In genomic region chr5:100855295-100855694, GRCh38 we compare ENCODE assay signal across 1 cellular context.
TF ChIP-seq lines count a peak whose summit lies in the region.

No MANE protein-coding gene starts in this region.

TF ChIP-seq in HepG2, 621 proteins besides CTCF, POLR2A, EP300 and RAD21:
- TF ChIP-seq, protein P1, sequence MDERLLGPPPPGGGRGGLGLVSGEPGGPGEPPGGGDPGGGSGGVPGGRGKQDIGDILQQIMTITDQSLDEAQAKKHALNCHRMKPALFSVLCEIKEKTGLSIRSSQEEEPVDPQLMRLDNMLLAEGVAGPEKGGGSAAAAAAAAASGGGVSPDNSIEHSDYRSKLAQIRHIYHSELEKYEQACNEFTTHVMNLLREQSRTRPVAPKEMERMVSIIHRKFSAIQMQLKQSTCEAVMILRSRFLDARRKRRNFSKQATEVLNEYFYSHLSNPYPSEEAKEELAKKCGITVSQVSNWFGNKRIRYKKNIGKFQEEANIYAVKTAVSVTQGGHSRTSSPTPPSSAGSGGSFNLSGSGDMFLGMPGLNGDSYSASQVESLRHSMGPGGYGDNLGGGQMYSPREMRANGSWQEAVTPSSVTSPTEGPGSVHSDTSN (CRISPR knock-in tag; IDR thresholded peaks at IDR 0.05) = no peak
- TF ChIP-seq ZNF772 (CRISPR knock-in tag; IDR thresholded peaks at IDR 0.05) (no peak), ZNF451 (CRISPR knock-in tag; IDR thresholded peaks at IDR 0.05) (no peak), ISX (CRISPR knock-in tag; conservative IDR thresholded peaks at IDR 0.05) (no peak), CREB1 (IDR thresholded peaks at IDR 0.05) (no peak), CREB1 (CRISPR knock-in tag; IDR thresholded peaks at IDR 0.05) (no peak), ZNF773 (CRISPR knock-in tag; IDR thresholded peaks at IDR 0.05; ENCODE audit: borderline replicate concordance) (no peak), E2F1 (CRISPR knock-in tag; IDR thresholded peaks at IDR 0.05) (no peak), NFE2L2 (IDR thresholded peaks at IDR 0.05; ENCODE audit: low read length) (no peak), CREB3 (CRISPR knock-in tag; IDR thresholded peaks at IDR 0.05) (no peak), ARNT (IDR thresholded peaks at IDR 0.05) (no peak)
- TF ChIP-seq, protein P2, sequence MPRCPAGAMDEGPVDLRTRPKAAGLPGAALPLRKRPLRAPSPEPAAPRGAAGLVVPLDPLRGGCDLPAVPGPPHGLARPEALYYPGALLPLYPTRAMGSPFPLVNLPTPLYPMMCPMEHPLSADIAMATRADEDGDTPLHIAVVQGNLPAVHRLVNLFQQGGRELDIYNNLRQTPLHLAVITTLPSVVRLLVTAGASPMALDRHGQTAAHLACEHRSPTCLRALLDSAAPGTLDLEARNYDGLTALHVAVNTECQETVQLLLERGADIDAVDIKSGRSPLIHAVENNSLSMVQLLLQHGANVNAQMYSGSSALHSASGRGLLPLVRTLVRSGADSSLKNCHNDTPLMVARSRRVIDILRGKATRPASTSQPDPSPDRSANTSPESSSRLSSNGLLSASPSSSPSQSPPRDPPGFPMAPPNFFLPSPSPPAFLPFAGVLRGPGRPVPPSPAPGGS (CRISPR knock-in tag; IDR thresholded peaks at IDR 0.05) = no peak
- TF ChIP-seq, protein P3, sequence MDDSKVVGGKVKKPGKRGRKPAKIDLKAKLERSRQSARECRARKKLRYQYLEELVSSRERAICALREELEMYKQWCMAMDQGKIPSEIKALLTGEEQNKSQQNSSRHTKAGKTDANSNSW (CRISPR knock-in tag; IDR thresholded peaks at IDR 0.05; ENCODE audit: borderline replicate concordance) = no peak
